ENCODE assay signal across 17 cellular contexts in the genomic region with DNA sequence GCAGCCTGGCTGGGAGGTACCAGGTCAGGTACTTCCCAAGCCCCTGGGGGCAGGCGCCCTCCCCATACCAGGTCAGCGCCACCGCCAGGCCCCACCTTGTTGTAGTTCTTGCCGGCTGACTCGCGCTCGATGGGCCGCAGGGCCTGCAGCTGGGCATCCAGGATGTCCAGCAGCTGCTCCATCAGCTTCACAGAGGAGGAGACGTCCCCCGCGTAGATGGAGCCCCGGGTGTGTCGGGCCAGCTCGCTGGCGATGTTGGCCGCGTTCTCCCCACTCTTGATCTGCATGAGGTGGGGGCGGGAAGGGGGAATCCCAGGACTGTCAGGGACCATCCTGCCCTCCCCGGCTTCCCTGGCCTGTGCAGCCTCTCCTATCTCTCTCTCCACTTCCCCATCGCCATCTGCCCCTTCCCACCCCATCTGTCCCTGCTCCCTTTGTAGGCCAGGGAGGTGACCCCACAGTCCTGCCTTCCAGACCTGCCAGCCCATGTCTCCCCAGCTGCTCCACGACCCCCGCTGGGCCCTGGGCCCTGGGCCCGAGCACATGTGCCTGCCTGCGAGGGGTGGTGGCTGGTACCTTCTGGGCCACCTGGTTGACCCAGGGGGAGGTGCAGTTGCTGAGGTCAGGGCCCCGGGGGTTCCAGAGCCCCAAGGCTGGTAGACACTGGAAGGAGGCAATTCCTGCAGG.
"Had no signal": no experiment of that assay in that cellular context is flagged by ENCODE, and none has a peak within 500 bp of the region (broad histone marks: within the 10 kb centered on the region; RNA-seq: fewer than 3 reads in every experiment).

No MANE protein-coding gene starts in this region.

- H3K4me1 Mint-ChIP-seq: activated CD4-positive, alpha-beta T cell treated with anti-CD3 and anti-CD28 coated beads, Interleukin-2, amount 10 ng/mL, durations not matched to agents 7 days and 5 days; mesothelial cell of epicardium had no signal

- H3K27ac Mint-ChIP-seq: activated CD4-positive, alpha-beta T cell treated with anti-CD3 and anti-CD28 coated beads, Interleukin-2, amount 10 ng/mL, durations not matched to agents 7 days and 5 days; activated naive CD8-positive, alpha-beta T cell; mesothelial cell of epicardium had no signal

- H3K27me3 Mint-ChIP-seq: activated CD4-positive, alpha-beta T cell treated with anti-CD3 and anti-CD28 coated beads, Interleukin-2, amount 10 ng/mL, durations not matched to agents 7 days and 5 days; activated naive CD8-positive, alpha-beta T cell; stimulated activated naive CD8-positive, alpha-beta T cell treated with anti-CD3 and anti-CD28 coated beads, Interleukin-15, amount 100 ng/mL, for 72 hours had no signal

- H3K9me3 Mint-ChIP-seq: activated CD4-positive, alpha-beta T cell treated with anti-CD3 and anti-CD28 coated beads, Interleukin-2, amount 10 ng/mL, durations not matched to agents 7 days and 5 days; mesothelial cell of epicardium; neural crest cell; stimulated activated naive CD8-positive, alpha-beta T cell treated with anti-CD3 and anti-CD28 coated beads, Interleukin-15, amount 100 ng/mL, for 72 hours had no signal

- ATAC-seq: left cardiac atrium; lower lobe of right lung; pancreas; stimulated activated naive CD8-positive, alpha-beta T cell treated with anti-CD3 and anti-CD28 coated beads, Interleukin-15, amount 100 ng/mL, for 72 hours; upper lobe of right lung had no signal

- H3K4me3 Mint-ChIP-seq: activated CD4-positive, alpha-beta T cell treated with anti-CD3 and anti-CD28 coated beads, Interleukin-2, amount 10 ng/mL, durations not matched to agents 7 days and 5 days; activated naive CD8-positive, alpha-beta T cell; mesothelial cell of epicardium; neural crest cell; stimulated activated naive CD8-positive, alpha-beta T cell treated with anti-CD3 and anti-CD28 coated beads, Interleukin-15, amount 100 ng/mL, for 72 hours had no signal

- H3K4me3 ChIP-seq: esophagus squamous epithelium, lower lobe of right lung, pancreas, testis, upper lobe of right lung had no signal

- DNase-seq: activated CD4-positive, alpha-beta T cell treated with anti-CD3 and anti-CD28 coated beads, Interleukin-2, amount 10 ng/mL, durations not matched to agents 7 days and 5 days; activated CD4-positive, CD25-positive, alpha-beta regulatory T cell; activated effector memory CD4-positive, alpha-beta T cell treated with anti-CD3 and anti-CD28 coated beads, Interleukin-2, amount 50 U/mL, for 16 hours; activated T-cell treated with anti-CD3 and anti-CD28 coated beads, Interleukin-2, amount 50 U/mL, for 1 hour; esophagus squamous epithelium; foreskin fibroblast; left cardiac atrium; lower lobe of right lung; pancreas; stimulated activated CD4-positive, alpha-beta T cell treated with anti-CD3 and anti-CD28 coated beads, Interleukin-4, amount 100 ng/mL, for 24 hours; stimulated activated naive CD8-positive, alpha-beta T cell treated with anti-CD3 and anti-CD28 coated beads, Interleukin-15, amount 100 ng/mL, for 72 hours; T-helper 2 cell; testis; upper lobe of right lung had no signal

- H3K9me3 ChIP-seq: esophagus squamous epithelium, lower lobe of right lung, pancreas, testis, upper lobe of right lung had no signal

- H3K27ac ChIP-seq: esophagus squamous epithelium, lower lobe of right lung, pancreas, testis, upper lobe of right lung had no signal

- H3K36me3 Mint-ChIP-seq: activated naive CD8-positive, alpha-beta T cell had no signal

- H3K4me1 ChIP-seq: esophagus squamous epithelium, lower lobe of right lung, pancreas, testis, upper lobe of right lung had no signal
